14 cellular contexts compared by ENCODE assay signal in genomic region chr20:49824206-49824605, GRCh38. TPM values are rescaled to one million over a fixed set of nuclear protein-coding genes. Genes with fewer than 3 reads are reported as not detected.
DNase-seq lines count a peak whose midpoint lies in the region; ATAC-seq and TF ChIP-seq lines count a peak whose summit lies in the region.
"Had no signal": no experiment of that assay in that cellular context is flagged by ENCODE, and none has a peak within 500 bp of the region (broad histone marks: within the 10 kb centered on the region; RNA-seq: fewer than 3 reads in every experiment).

No MANE protein-coding gene starts in this region.

- peaks cover 38% of the 10 kb centered on the region; the same call in 1 of the 2 replicates for H3F3A ChIP-seq in PC-9 (ENCODE audit: insufficient read depth, low read depth)

- H3K27ac ChIP-seq in PC-9 (peak overlapping the region; percentile 27), esophagus squamous epithelium (peak overlapping the region; percentile 32 to 99 (median 83)), spleen (peak overlapping the region in 5 of 8 donors; percentile 55 to 81 (median 61))
- H3K27ac ChIP-seq: ascending aorta, sigmoid colon had no signal

- TF ChIP-seq POLR2A in esophagus squamous epithelium (IDR thresholded peaks at IDR 0.05) (no peak), spleen (IDR thresholded peaks at IDR 0.05) (no peak)

- ATAC-seq in GM21717 (IDR thresholded peaks at IDR 0.05; ENCODE audit: unreplicated experiment) = no peak

- H3K9me3 ChIP-seq in PC-9 (ENCODE audit: insufficient read depth, low read depth) = peaks cover 3% of the 10 kb centered on the region; the same call in 1 of the 2 replicates
- H3K9me3 ChIP-seq in esophagus squamous epithelium = no peaks in the 10 kb centered on the region
- no peaks in the 10 kb centered on the region for H3K9me3 ChIP-seq in spleen
- H3K9me3 ChIP-seq: ascending aorta, sigmoid colon had no signal

- WGBS in esophagus squamous epithelium, 2 donors = 43 to 52% methylated on average over 2 of the region's 2 CpGs
- 77 to 95% (median 86%) methylated on average over 2 of the region's 2 CpGs for whole genome bisulfite sequencing in spleen, 5 donors

- CTCF ChIA-PET in PC-9 (lab: Charles Lee) = interaction anchor here (1.0 kb wide), 1 partner anchor 212 kb away, joined by 3 read pairs; no protein-coding TSS in a partner anchor

- TF ChIP-seq CTCF in PC-9 (conservative IDR thresholded peaks at IDR 0.05) (no peak), esophagus squamous epithelium (IDR thresholded peaks at IDR 0.05) (no peak), spleen (IDR thresholded peaks at IDR 0.05 in 8 of 11, conservative IDR thresholded peaks at IDR 0.05 in 3 of 11) (no peak)

- no peaks in the 10 kb centered on the region for H3K9me2 ChIP-seq in PC-9 (ENCODE audit: insufficient read depth)

- no peak overlapping the region for H2AFZ ChIP-seq in PC-9

- H3K4me2 ChIP-seq in PC-9 = no peak overlapping the region

- peak overlapping the region; percentile 84 for H3K27ac Mint-ChIP-seq in T-helper 1 cell treated with Interleukin-12 subunit alpha and Interleukin-12 subunit beta and Interleukin-4 antibody, amounts not matched to agents 30 μg/mL and 1 μg/mL, for 36 hours

- H3K36me3 ChIP-seq in PC-9 (ENCODE audit: low read depth) (peaks cover 35% of the 10 kb centered on the region), esophagus squamous epithelium (peaks cover 0 to 75% (median 6%) of the 10 kb centered on the region in 3 donors), spleen (peaks cover 0 to 91% (median 50%) of the 10 kb centered on the region in 6 donors)

- no peaks in the 10 kb centered on the region for H4K20me1 ChIP-seq in PC-9 (ENCODE audit: insufficient read depth)

- peaks cover 16% of the 10 kb centered on the region; the same call in 1 of the 2 replicates for H3K79me2 ChIP-seq in PC-9 (ENCODE audit: low read depth)

- no peak for DNase-seq in T-helper 1 cell
- DNase-seq in PC-9 = peak in 1 of 2 experiments; percentile 45
- DNase-seq in esophagus squamous epithelium (lab: John Stamatoyannopoulos, UW) = no peak
- no peak for DNase-seq in spleen
- no peak for DNase-seq in NK-92 treated with Interleukin-12 subunit alpha and Interleukin-12 subunit beta, amount 100 ng/mL, for 24 hours (lab: John Stamatoyannopoulos, UW)
- DNase-seq in NCI-H526 (lab: John Stamatoyannopoulos, UW) = no peak
- DNase-seq: 8988T; activated CD8-positive, alpha-beta memory T cell treated with anti-CD3 and anti-CD28 coated beads, Interleukin-2, amount 50 U/mL, for 4 hours; effector memory CD4-positive, alpha-beta T cell; NCI-H1092 treated with DMSO at 0.1 percent for 48 hours; sigmoid colon had no signal

- H3K4me3 ChIP-seq in PC-9 (no peak overlapping the region), esophagus squamous epithelium (no peak overlapping the region), spleen (no peak overlapping the region)
- H3K4me3 ChIP-seq: ascending aorta, sigmoid colon had no signal

- intact Hi-C loops in PC-9 (cut with micrococcal nuclease; ENCODE audit: unreplicated experiment) = no loop called here
- intact Hi-C loops in esophagus squamous epithelium (cut with DNase I) = no loop called here
- intact Hi-C loops in spleen (cut with DNase I; ENCODE audit: low total_unique reads) = no loop called here

- BruUV-seq in PC-9 (replicated peaks; lab: Mats Ljungman, UMichigan) = no TSS peak

- H3K9me3 Mint-ChIP-seq in T-helper 1 cell treated with Interleukin-12 subunit alpha and Interleukin-12 subunit beta and Interleukin-4 antibody, amounts not matched to agents 30 μg/mL and 1 μg/mL, for 36 hours = no peaks in the 10 kb centered on the region

- H3K27me3 ChIP-seq in PC-9 (ENCODE audit: insufficient read depth, low read depth) (no peaks in the 10 kb centered on the region), esophagus squamous epithelium (no peaks in the 10 kb centered on the region), spleen (replicated peaks in 1 of 7) (no peaks in the 10 kb centered on the region)
- H3K27me3 ChIP-seq: ascending aorta, sigmoid colon had no signal

- H3K4me3 Mint-ChIP-seq in T-helper 1 cell treated with Interleukin-12 subunit alpha and Interleukin-12 subunit beta and Interleukin-4 antibody, amounts not matched to agents 30 μg/mL and 1 μg/mL, for 36 hours = peak overlapping the region; percentile 45

- POLR2A ChIA-PET in PC-9 (lab: Charles Lee; ENCODE audit: unreplicated experiment) = interaction anchor here (0.5 kb wide), 1 partner anchor 220 kb away, joined by 5 read pairs; no protein-coding TSS in a partner anchor

- peaks cover 45% of the 10 kb centered on the region for H3K4me1 Mint-ChIP-seq in T-helper 1 cell treated with Interleukin-12 subunit alpha and Interleukin-12 subunit beta and Interleukin-4 antibody, amounts not matched to agents 30 μg/mL and 1 μg/mL, for 36 hours (ENCODE audit: low read depth)

- H3K4me1 ChIP-seq in PC-9 (replicated peaks; ENCODE audit: insufficient read depth) (peaks cover 36% of the 10 kb centered on the region), esophagus squamous epithelium (peaks cover 4 to 71% (median 17%) of the 10 kb centered on the region in 3 donors), spleen (peaks cover 27 to 67% (median 35%) of the 10 kb centered on the region in 6 donors)

- H3K27me3 Mint-ChIP-seq in T-helper 1 cell treated with Interleukin-12 subunit alpha and Interleukin-12 subunit beta and Interleukin-4 antibody, amounts not matched to agents 30 μg/mL and 1 μg/mL, for 36 hours (ENCODE audit: low read depth) = no peaks in the 10 kb centered on the region

- H3K36me3 Mint-ChIP-seq in T-helper 1 cell treated with Interleukin-12 subunit alpha and Interleukin-12 subunit beta and Interleukin-4 antibody, amounts not matched to agents 30 μg/mL and 1 μg/mL, for 36 hours (ENCODE audit: low read depth) = peaks cover 59% of the 10 kb centered on the region

RNA-seq across cellular contexts. Expression of gene SLC9A8, which starts 11.6 kb away (rescaled TPM):
- total RNA-seq in PC-9 (2021) (12.7 and 21.4 TPM in 2 replicates), esophagus squamous epithelium (10 to 100 TPM; 11.5 to 14.1 (median 11.9) TPM), spleen (10 to 100 TPM; 15.9 to 35.3 (median 28.6) TPM)
- polyA plus RNA-seq in spleen = 10 to 100 TPM in 1 of 3 donors, 1 to 10 TPM in 2; 4.6 to 11.9 (median 8.9) TPM

Comparison
In these comparisons a context has a peak if more than half of its experiments do, and no peak if none do; other contexts are left out.
1. H3K27ac ChIP-seq: peak in every context shown above with its lines; median percentile 83 in esophagus squamous epithelium; 61 in spleen; 27 in PC-9.